In the genomic region with DNA sequence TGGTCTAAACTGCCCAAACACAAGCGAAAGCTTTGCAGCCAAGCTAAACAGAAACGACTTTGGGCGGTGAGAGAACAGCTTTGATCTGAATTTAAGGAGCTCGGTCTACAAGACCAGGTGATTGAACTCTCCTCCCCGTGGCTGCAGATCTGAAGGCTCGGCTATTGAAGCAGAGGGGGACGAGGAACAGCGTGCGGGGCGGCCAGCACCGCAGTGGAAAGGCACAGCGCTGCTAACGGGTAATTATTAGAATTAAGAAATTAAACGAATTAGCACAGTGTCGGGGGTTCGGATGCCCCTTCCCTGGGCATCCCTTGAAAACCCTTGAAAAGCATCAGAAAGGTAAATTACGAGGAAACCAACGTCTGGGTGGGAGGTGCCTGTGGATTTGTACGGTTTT, we compare ENCODE assay signal across 9 cellular contexts. TPM values are rescaled to one million over a fixed set of nuclear protein-coding genes. Genes with fewer than 3 reads are reported as not detected.
DNase-seq lines count a peak whose midpoint lies in the region; ATAC-seq and TF ChIP-seq lines count a peak whose summit lies in the region.
"Had no signal": no experiment of that assay in that cellular context is flagged by ENCODE, and none has a peak within 500 bp of the region (broad histone marks: within the 10 kb centered on the region; RNA-seq: fewer than 3 reads in every experiment).

No MANE protein-coding gene starts in this region.

- H3K4me1 ChIP-seq in cardiac muscle cell (ENCODE audit: low read depth) = no peaks in the 10 kb centered on the region

- H3K27me3 Mint-ChIP-seq in endothelial cell (ENCODE audit: unreplicated experiment) (peaks cover 2% of the 10 kb centered on the region), naive B cell (peaks cover 48 to 58% (median 57%) of the 10 kb centered on the region in 3 donors)

- intact Hi-C loops in Right ventricle myocardium inferior (cut with DNase I) = loop anchor here (5.0 kb wide), 2 partner anchors 79 to 161 kb away; no protein-coding TSS in a partner anchor

- H3K9me3 ChIP-seq in cardiac muscle cell (ENCODE audit: low read depth) = no peaks in the 10 kb centered on the region

- H3K4me3 ChIP-seq in cardiac muscle cell = peak overlapping the region; percentile 48

- H3K4me1 Mint-ChIP-seq in endothelial cell (ENCODE audit: unreplicated experiment) = peaks cover 3% of the 10 kb centered on the region
- peaks cover 6 to 7% (median 7%) of the 10 kb centered on the region in 3 donors for H3K4me1 Mint-ChIP-seq in naive B cell

- peaks cover 6% of the 10 kb centered on the region for H3K36me3 Mint-ChIP-seq in endothelial cell (ENCODE audit: low read depth, unreplicated experiment)
- H3K36me3 Mint-ChIP-seq in naive B cell = peaks cover 10 to 16% of the 10 kb centered on the region in 2 donors
- H3K36me3 Mint-ChIP-seq: activated naive CD4-positive, alpha-beta T cell treated with anti-CD3 and anti-CD28 coated beads, Interleukin-2, amount 10 ng/mL, durations not matched to agents 7 days and 5 days had no signal

- TF ChIP-seq CTCF in cardiac muscle cell (IDR thresholded peaks at IDR 0.05; ENCODE audit: low read depth, low read length) (no peak), endothelial cell (IDR thresholded peaks at IDR 0.05; ENCODE audit: unreplicated experiment) (no peak)

- DNase-seq in cardiac muscle cell (ENCODE audit: low read depth in 1 of 2, low spot score in 1 of 2) (peak in 1 of 2 donors; percentile 37), Right ventricle myocardium inferior (ENCODE audit: missing footprints) (no peak), endothelial cell (ENCODE audit: low spot score) (peak; percentile 18), naive B cell (no peak), dedifferentiated amniotic fluid mesenchymal stem cell (ENCODE audit: extremely low spot score) (no peak), GM19240 (ENCODE audit: insufficient read length, low spot score) (no peak), activated gamma-delta T cell (lab: John Stamatoyannopoulos, UW) (no peak), SKM-1 treated with dmso at 0.1 percent for 144 hours (lab: John Stamatoyannopoulos, UW; ENCODE audit: unreplicated experiment) (no peak)
- DNase-seq: activated naive CD4-positive, alpha-beta T cell treated with anti-CD3 and anti-CD28 coated beads, Interleukin-2, amount 10 ng/mL, durations not matched to agents 7 days and 5 days had no signal

- H3K36me3 ChIP-seq in cardiac muscle cell = no peaks in the 10 kb centered on the region

- H3K9me3 Mint-ChIP-seq in endothelial cell (ENCODE audit: unreplicated experiment) = no peaks in the 10 kb centered on the region
- peaks cover 0 to 11% (median 6%) of the 10 kb centered on the region in 7 donors for H3K9me3 Mint-ChIP-seq in naive B cell
- H3K9me3 Mint-ChIP-seq: activated naive CD4-positive, alpha-beta T cell treated with anti-CD3 and anti-CD28 coated beads, Interleukin-2, amount 10 ng/mL, durations not matched to agents 7 days and 5 days had no signal

- no peak overlapping the region for H3K27ac ChIP-seq in cardiac muscle cell

- peaks cover 63% of the 10 kb centered on the region for H3K27me3 ChIP-seq in cardiac muscle cell

- H3K27ac Mint-ChIP-seq in endothelial cell (ENCODE audit: unreplicated experiment) (no peak overlapping the region), naive B cell (peak overlapping the region in 1 of 6 donors; percentile 65)
- H3K27ac Mint-ChIP-seq: activated naive CD4-positive, alpha-beta T cell treated with anti-CD3 and anti-CD28 coated beads, Interleukin-2, amount 10 ng/mL, durations not matched to agents 7 days and 5 days had no signal

- ATAC-seq in Right ventricle myocardium inferior (no peak), naive B cell (ENCODE audit: low read depth in 2 of 2) (no peak)

- H3K4me3 Mint-ChIP-seq in endothelial cell (ENCODE audit: unreplicated experiment) (peak overlapping the region; percentile 93), naive B cell (peak overlapping the region; percentile 55 to 82 (median 70))
- H3K4me3 Mint-ChIP-seq: activated naive CD4-positive, alpha-beta T cell treated with anti-CD3 and anti-CD28 coated beads, Interleukin-2, amount 10 ng/mL, durations not matched to agents 7 days and 5 days had no signal

RNA-seq across cellular contexts. Expression of gene TEKT3, which starts 0.4 kb away (rescaled TPM):
- total RNA-seq in cardiac muscle cell = 0.07 and 0.12 TPM in 2 replicates
- 1.2 TPM in 1 of 2 replicates, not detected in the other for polyA plus RNA-seq in cardiac muscle cell
- total RNA-seq in Right ventricle myocardium inferior = 0.51 TPM
- 5.8 TPM for total RNA-seq in endothelial cell (ENCODE audit: unreplicated experiment)
- not detected for polyA plus RNA-seq in naive B cell (ENCODE audit: low read depth in 6 of 6)
